28 cellular contexts compared by ENCODE assay signal in the genomic region with DNA sequence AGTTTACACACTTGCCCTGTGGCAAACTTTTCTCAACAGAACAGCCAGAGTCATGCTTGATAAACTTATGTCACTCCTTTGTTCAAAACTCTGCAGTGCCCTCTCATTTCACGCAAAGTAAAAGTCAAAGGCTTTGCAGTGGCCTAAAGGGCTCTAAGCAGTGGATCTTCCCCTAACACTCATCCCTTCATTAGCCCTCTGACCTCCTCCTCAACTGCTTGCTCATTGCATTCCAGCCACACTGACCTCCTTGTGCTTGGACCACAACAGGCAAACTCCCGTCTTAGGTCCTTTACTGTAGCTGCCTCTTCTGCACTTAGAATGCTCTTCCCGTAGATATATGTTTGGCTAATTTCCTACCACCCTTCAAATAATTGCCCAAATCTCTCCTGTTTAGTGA. TPM values are rescaled to one million over a fixed set of nuclear protein-coding genes. Genes with fewer than 3 reads are reported as not detected.
DNase-seq lines count a peak whose midpoint lies in the region; ATAC-seq and TF ChIP-seq lines count a peak whose summit lies in the region.
"Had no signal": no experiment of that assay in that cellular context is flagged by ENCODE, and none has a peak within 500 bp of the region (broad histone marks: within the 10 kb centered on the region; RNA-seq: fewer than 3 reads in every experiment).

No MANE protein-coding gene starts in this region.

- H3K4me3 ChIP-seq in lower lobe of right lung, result no peak overlapping the region
- H3K4me3 ChIP-seq: PC-9, SJCRH30 had no signal

- peaks cover 36% of the 10 kb centered on the region for H3K4me1 ChIP-seq in lower lobe of right lung

- DNase-seq in ELF-1 (ENCODE audit: low read depth, low spot score) (peak; percentile 10), WTC11 (ENCODE audit: low spot score) (no peak), glutamatergic neuron (no peak), nephron progenitor cell (no peak), lower lobe of right lung (no peak)
- DNase-seq: ACHN; BE2C; CD8-positive, alpha-beta memory T cell; DMS 273 treated with DMSO at 0.1 percent for 48 hours; DMS79; EL; GF-D8; Karpas-422; NCI-H1092 treated with DMSO at 0.1 percent for 48 hours; NCI-H1436; NCI-H187; NCI-H2107; NCI-H2227 treated with DMSO at 0.1 percent for 48 hours; NCI-H526 treated with DMSO at 0.1 percent for 48 hours; PC-9; SJCRH30 had no signal

- no peak for TF ChIP-seq CTCF in WTC11 (IDR thresholded peaks at IDR 0.05)
- no peak for TF ChIP-seq CTCF in glutamatergic neuron (IDR thresholded peaks at IDR 0.05; ENCODE audit: partially characterized antibody, unreplicated experiment)
- no peak for TF ChIP-seq CTCF in nephron progenitor cell (IDR thresholded peaks at IDR 0.05)
- TF ChIP-seq CTCF in lower lobe of right lung (IDR thresholded peaks at IDR 0.05), result no peak

- no peaks in the 10 kb centered on the region for H3K9me3 Mint-ChIP-seq in WTC11
- H3K9me3 Mint-ChIP-seq in glutamatergic neuron (ENCODE audit: unreplicated experiment), result peaks cover 7% of the 10 kb centered on the region
- no peaks in the 10 kb centered on the region for H3K9me3 Mint-ChIP-seq in nephron progenitor cell
- H3K9me3 Mint-ChIP-seq: CD8-positive, alpha-beta memory T cell had no signal

- intact Hi-C loops in lower lobe of right lung (cut with DNase I), result no loop called here

- POLR2A ChIA-PET in WTC11 (lab: Charles Lee), result no interaction called here

- no peak overlapping the region for H3K27ac ChIP-seq in lower lobe of right lung
- H3K27ac ChIP-seq: 22Rv1, PC-9, SJCRH30 had no signal

- H3K9me3 ChIP-seq in lower lobe of right lung, result no peaks in the 10 kb centered on the region
- H3K9me3 ChIP-seq: BE2C, SJCRH30 had no signal

- no peaks in the 10 kb centered on the region for H3K27me3 Mint-ChIP-seq in WTC11 (ENCODE audit: low read depth)
- H3K27me3 Mint-ChIP-seq in glutamatergic neuron (ENCODE audit: unreplicated experiment), result peaks cover 7% of the 10 kb centered on the region
- no peaks in the 10 kb centered on the region for H3K27me3 Mint-ChIP-seq in nephron progenitor cell (ENCODE audit: low read depth, poor library complexity)

- no peak overlapping the region for H3K4me3 Mint-ChIP-seq in WTC11
- H3K4me3 Mint-ChIP-seq in glutamatergic neuron (ENCODE audit: unreplicated experiment), result peak overlapping the region; percentile 5
- H3K4me3 Mint-ChIP-seq in nephron progenitor cell, result peak overlapping the region; percentile 17
- H3K4me3 Mint-ChIP-seq: CD14-positive monocyte; CD8-positive, alpha-beta memory T cell had no signal

- H3K4me1 Mint-ChIP-seq in WTC11 (peaks cover 68% of the 10 kb centered on the region), glutamatergic neuron (ENCODE audit: low read depth, unreplicated experiment) (peaks cover 24% of the 10 kb centered on the region), nephron progenitor cell (peaks cover 63% of the 10 kb centered on the region)

- no peaks in the 10 kb centered on the region for H3K36me3 ChIP-seq in lower lobe of right lung
- H3K36me3 ChIP-seq: BE2C had no signal

- ATAC-seq in WTC11 (no peak), GM18502 (IDR thresholded peaks at IDR 0.05; ENCODE audit: poor library complexity, unreplicated experiment) (no peak), lower lobe of right lung (no peak), HG03342 (IDR thresholded peaks at IDR 0.05; ENCODE audit: unreplicated experiment) (no peak), GM18861 (IDR thresholded peaks at IDR 0.05; ENCODE audit: unreplicated experiment) (no peak)
- ATAC-seq: Right ventricle myocardium inferior, SK-N-SH treated with all-trans-retinoic acid at 6 μM for 48 hours had no signal

- H3K27ac Mint-ChIP-seq in WTC11 (peak overlapping the region; percentile 7), glutamatergic neuron (ENCODE audit: unreplicated experiment) (peak overlapping the region; percentile 83), nephron progenitor cell (peak overlapping the region; percentile 78)
- H3K27ac Mint-ChIP-seq: CD14-positive monocyte had no signal

- CTCF ChIA-PET in WTC11 (lab: Charles Lee), result no interaction called here

- H3K27me3 ChIP-seq in lower lobe of right lung (ENCODE audit: low read depth), result no peaks in the 10 kb centered on the region
- H3K27me3 ChIP-seq: BE2C, SJCRH30 had no signal

- H3K36me3 Mint-ChIP-seq in WTC11 (peaks cover 11% of the 10 kb centered on the region), glutamatergic neuron (ENCODE audit: unreplicated experiment) (no peaks in the 10 kb centered on the region), nephron progenitor cell (ENCODE audit: low read depth) (peaks cover 25% of the 10 kb centered on the region)
- H3K36me3 Mint-ChIP-seq: CD14-positive monocyte had no signal

TF ChIP-seq in WTC11, 78 proteins besides CTCF, POLR2A, EP300 and RAD21:
- TF ChIP-seq, protein P1, sequence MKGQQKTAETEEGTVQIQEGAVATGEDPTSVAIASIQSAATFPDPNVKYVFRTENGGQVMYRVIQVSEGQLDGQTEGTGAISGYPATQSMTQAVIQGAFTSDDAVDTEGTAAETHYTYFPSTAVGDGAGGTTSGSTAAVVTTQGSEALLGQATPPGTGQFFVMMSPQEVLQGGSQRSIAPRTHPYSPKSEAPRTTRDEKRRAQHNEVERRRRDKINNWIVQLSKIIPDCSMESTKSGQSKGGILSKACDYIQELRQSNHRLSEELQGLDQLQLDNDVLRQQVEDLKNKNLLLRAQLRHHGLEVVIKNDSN (CRISPR knock-in tag; IDR thresholded peaks at IDR 0.05), result no peak
- TF ChIP-seq CREB1 (CRISPR knock-in tag; IDR thresholded peaks at IDR 0.05) (no peak), NR2C2 (CRISPR knock-in tag; IDR thresholded peaks at IDR 0.05) (no peak), ZNF671 (CRISPR knock-in tag; IDR thresholded peaks at IDR 0.05) (no peak), SMAD4 (CRISPR knock-in tag; IDR thresholded peaks at IDR 0.05) (no peak), OVOL2 (CRISPR knock-in tag; IDR thresholded peaks at IDR 0.05; ENCODE audit: borderline replicate concordance) (no peak), CBFB (CRISPR knock-in tag; IDR thresholded peaks at IDR 0.05; ENCODE audit: low read depth) (no peak)
- TF ChIP-seq, protein P2, sequence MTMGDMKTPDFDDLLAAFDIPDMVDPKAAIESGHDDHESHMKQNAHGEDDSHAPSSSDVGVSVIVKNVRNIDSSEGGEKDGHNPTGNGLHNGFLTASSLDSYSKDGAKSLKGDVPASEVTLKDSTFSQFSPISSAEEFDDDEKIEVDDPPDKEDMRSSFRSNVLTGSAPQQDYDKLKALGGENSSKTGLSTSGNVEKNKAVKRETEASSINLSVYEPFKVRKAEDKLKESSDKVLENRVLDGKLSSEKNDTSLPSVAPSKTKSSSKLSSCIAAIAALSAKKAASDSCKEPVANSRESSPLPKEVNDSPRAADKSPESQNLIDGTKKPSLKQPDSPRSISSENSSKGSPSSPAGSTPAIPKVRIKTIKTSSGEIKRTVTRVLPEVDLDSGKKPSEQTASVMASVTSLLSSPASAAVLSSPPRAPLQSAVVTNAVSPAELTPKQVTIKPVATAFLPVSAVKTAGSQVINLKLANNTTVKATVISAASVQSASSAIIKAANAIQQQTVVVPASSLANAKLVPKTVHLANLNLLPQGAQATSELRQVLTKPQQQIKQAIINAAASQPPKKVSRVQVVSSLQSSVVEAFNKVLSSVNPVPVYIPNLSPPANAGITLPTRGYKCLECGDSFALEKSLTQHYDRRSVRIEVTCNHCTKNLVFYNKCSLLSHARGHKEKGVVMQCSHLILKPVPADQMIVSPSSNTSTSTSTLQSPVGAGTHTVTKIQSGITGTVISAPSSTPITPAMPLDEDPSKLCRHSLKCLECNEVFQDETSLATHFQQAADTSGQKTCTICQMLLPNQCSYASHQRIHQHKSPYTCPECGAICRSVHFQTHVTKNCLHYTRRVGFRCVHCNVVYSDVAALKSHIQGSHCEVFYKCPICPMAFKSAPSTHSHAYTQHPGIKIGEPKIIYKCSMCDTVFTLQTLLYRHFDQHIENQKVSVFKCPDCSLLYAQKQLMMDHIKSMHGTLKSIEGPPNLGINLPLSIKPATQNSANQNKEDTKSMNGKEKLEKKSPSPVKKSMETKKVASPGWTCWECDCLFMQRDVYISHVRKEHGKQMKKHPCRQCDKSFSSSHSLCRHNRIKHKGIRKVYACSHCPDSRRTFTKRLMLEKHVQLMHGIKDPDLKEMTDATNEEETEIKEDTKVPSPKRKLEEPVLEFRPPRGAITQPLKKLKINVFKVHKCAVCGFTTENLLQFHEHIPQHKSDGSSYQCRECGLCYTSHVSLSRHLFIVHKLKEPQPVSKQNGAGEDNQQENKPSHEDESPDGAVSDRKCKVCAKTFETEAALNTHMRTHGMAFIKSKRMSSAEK (CRISPR knock-in tag; IDR thresholded peaks at IDR 0.05; ENCODE audit: borderline replicate concordance), result no peak
- TF ChIP-seq, protein P3, sequence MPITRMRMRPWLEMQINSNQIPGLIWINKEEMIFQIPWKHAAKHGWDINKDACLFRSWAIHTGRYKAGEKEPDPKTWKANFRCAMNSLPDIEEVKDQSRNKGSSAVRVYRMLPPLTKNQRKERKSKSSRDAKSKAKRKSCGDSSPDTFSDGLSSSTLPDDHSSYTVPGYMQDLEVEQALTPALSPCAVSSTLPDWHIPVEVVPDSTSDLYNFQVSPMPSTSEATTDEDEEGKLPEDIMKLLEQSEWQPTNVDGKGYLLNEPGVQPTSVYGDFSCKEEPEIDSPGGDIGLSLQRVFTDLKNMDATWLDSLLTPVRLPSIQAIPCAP (CRISPR knock-in tag; IDR thresholded peaks at IDR 0.05), result no peak
- TF ChIP-seq, protein P4, sequence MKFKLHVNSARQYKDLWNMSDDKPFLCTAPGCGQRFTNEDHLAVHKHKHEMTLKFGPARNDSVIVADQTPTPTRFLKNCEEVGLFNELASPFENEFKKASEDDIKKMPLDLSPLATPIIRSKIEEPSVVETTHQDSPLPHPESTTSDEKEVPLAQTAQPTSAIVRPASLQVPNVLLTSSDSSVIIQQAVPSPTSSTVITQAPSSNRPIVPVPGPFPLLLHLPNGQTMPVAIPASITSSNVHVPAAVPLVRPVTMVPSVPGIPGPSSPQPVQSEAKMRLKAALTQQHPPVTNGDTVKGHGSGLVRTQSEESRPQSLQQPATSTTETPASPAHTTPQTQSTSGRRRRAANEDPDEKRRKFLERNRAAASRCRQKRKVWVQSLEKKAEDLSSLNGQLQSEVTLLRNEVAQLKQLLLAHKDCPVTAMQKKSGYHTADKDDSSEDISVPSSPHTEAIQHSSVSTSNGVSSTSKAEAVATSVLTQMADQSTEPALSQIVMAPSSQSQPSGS (CRISPR knock-in tag; IDR thresholded peaks at IDR 0.05; ENCODE audit: borderline replicate concordance, low read depth), result no peak

RNA-seq across cellular contexts. Expression of a gene that starts 5.6 kb away (rescaled TPM):
- total RNA-seq in WTC11 (2021) (31.3 to 47.0 TPM (median 32.5 TPM) in 3 replicates), glutamatergic neuron (ENCODE audit: unreplicated experiment) (16.6 TPM), lower lobe of right lung (14.8 TPM)

Comparison
In these comparisons a context has a peak if more than half of its experiments do, and no peak if none do; other contexts are left out.
1. H3K27ac Mint-ChIP-seq: peak in every context shown above with its lines; median percentile 83 in glutamatergic neuron; 78 in nephron progenitor cell; 7 in WTC11.